ENCODE assay signal across 8 cellular contexts in the genomic region with DNA sequence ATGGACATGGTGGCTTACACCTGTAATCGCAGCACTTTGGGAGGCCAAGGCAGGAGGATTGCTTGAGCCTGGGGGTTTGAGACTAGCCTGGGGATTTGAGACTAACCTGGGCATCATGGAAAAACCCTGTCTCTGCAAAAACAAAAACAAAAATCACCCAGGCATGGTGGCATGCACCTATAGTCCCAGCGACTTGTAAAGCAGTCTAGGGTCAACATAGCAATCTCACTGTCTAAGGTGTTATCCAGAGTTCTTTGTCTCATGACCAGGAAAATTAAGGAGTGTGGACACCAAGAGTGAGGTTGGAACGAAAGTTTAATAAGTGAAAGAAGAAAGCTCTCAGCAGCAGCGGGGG. TPM values are rescaled to one million over a fixed set of nuclear protein-coding genes. Genes with fewer than 3 reads are reported as not detected.
DNase-seq lines count a peak whose midpoint lies in the region; ATAC-seq and TF ChIP-seq lines count a peak whose summit lies in the region.
"Not testable (repeated sequence)": the region's sequence is repeated elsewhere in the genome, so short reads cannot be mapped to it uniquely, and the experiment has no call there.

No MANE protein-coding gene starts in this region.

- H3K4me1 ChIP-seq in BLaER1; cardiac muscle cell (ENCODE audit: low read depth): not testable (repeated sequence)
- peaks cover 43 to 52% of the 10 kb centered on the region in 2 experiments for H3K4me1 ChIP-seq in neutrophil (ENCODE audit: control insufficient read depth in 1 of 2, insufficient read depth in 1 of 2, low read depth in 1 of 2, low read length in 1 of 2)
- peaks cover 5 to 21% (median 5%) of the 10 kb centered on the region in 4 donors for H3K4me1 ChIP-seq in stomach

- H3K9ac ChIP-seq in BLaER1 = not testable (repeated sequence)

- TF ChIP-seq POLR2A in stomach (IDR thresholded peaks at IDR 0.05) = not testable (repeated sequence)

- ATAC-seq in GM18511 (IDR thresholded peaks at IDR 0.05; ENCODE audit: unreplicated experiment) (peak; percentile 15), HG02642 (IDR thresholded peaks at IDR 0.05; ENCODE audit: poor library complexity, unreplicated experiment) (peak; percentile 2)
- peak; percentile 10 for ATAC-seq in activated naive CD8-positive, alpha-beta T cell treated with anti-CD3 and anti-CD28 coated beads, Interleukin-2, amount 50 U/mL, for 24 hours

- H4K20me1 ChIP-seq in BLaER1 = not testable (repeated sequence)

- H3K4me3 ChIP-seq in BLaER1 = peak overlapping the region; percentile 25; the same call in 1 of the 2 replicates
- not testable (repeated sequence) for H3K4me3 ChIP-seq in HL-60 (replicated peaks; ENCODE audit: insufficient read depth, low read length); cardiac muscle cell; stomach
- H3K4me3 ChIP-seq in neutrophil (ENCODE audit: low read depth in 1 of 2, low read length in 1 of 2) = peak overlapping the region; percentile 49 to 51

- H3K27ac Mint-ChIP-seq in activated naive CD8-positive, alpha-beta T cell treated with anti-CD3 and anti-CD28 coated beads, Interleukin-2, amount 50 U/mL, for 24 hours = peak overlapping the region; percentile 30

- H3K4me3 Mint-ChIP-seq in activated naive CD8-positive, alpha-beta T cell treated with anti-CD3 and anti-CD28 coated beads, Interleukin-2, amount 50 U/mL, for 24 hours = not testable (repeated sequence)

- not testable (repeated sequence) for H3K4me2 ChIP-seq in BLaER1

- 74 to 89% (median 78%) methylated on average over 4 of the region's 4 CpGs for WGBS in stomach, 5 donors

- not testable (repeated sequence) for H3K4me1 Mint-ChIP-seq in activated naive CD8-positive, alpha-beta T cell treated with anti-CD3 and anti-CD28 coated beads, Interleukin-2, amount 50 U/mL, for 24 hours

- not testable (repeated sequence) for H3K27me3 ChIP-seq in BLaER1; HL-60 (ENCODE audit: insufficient read depth, poor library complexity, severe bottlenecking); cardiac muscle cell; neutrophil; stomach

- not testable (repeated sequence) for TF ChIP-seq EP300 in stomach (IDR thresholded peaks at IDR 0.05)

- H3K36me3 ChIP-seq in BLaER1 (peaks cover 91% of the 10 kb centered on the region), stomach (peaks cover 0 to 63% (median 37%) of the 10 kb centered on the region in 4 donors)
- H3K36me3 ChIP-seq in cardiac muscle cell, neutrophil: not testable (repeated sequence)

- H3K27ac ChIP-seq in BLaER1 = not testable (repeated sequence)
- H3K27ac ChIP-seq in HL-60 (replicated peaks) (peak overlapping the region; percentile 94), cardiac muscle cell (peak overlapping the region; percentile 42), neutrophil (peak overlapping the region; percentile 100), stomach (peak overlapping the region in 3 of 5 donors; percentile 44 to 79 (median 77))

- peaks cover 72% of the 10 kb centered on the region for H3K9me3 ChIP-seq in BLaER1
- H3K9me3 ChIP-seq in cardiac muscle cell (ENCODE audit: low read depth); neutrophil; stomach: not testable (repeated sequence)

- not testable (repeated sequence) for TF ChIP-seq CTCF in HL-60 (IDR thresholded peaks at IDR 0.05; ENCODE audit: insufficient read depth, low read length); cardiac muscle cell (IDR thresholded peaks at IDR 0.05; ENCODE audit: low read depth, low read length); neutrophil (IDR thresholded peaks at IDR 0.05); stomach (IDR thresholded peaks at IDR 0.05)

- intact Hi-C loops in stomach (cut with DNase I; ENCODE audit: low total_unique reads) = not testable (repeated sequence)

- DNase-seq in HL-60 (ENCODE audit: low read depth in 1 of 2, low spot score in 1 of 2); activated naive CD8-positive, alpha-beta T cell treated with anti-CD3 and anti-CD28 coated beads, Interleukin-2, amount 50 U/mL, for 24 hours; cardiac muscle cell (ENCODE audit: low read depth in 1 of 2, low spot score in 1 of 2); stomach: not testable (repeated sequence)

- peaks cover 59% of the 10 kb centered on the region for H3K36me3 Mint-ChIP-seq in activated naive CD8-positive, alpha-beta T cell treated with anti-CD3 and anti-CD28 coated beads, Interleukin-2, amount 50 U/mL, for 24 hours (ENCODE audit: low read depth)

- H3K27me3 Mint-ChIP-seq in activated naive CD8-positive, alpha-beta T cell treated with anti-CD3 and anti-CD28 coated beads, Interleukin-2, amount 50 U/mL, for 24 hours = not testable (repeated sequence)

- H3K9me3 Mint-ChIP-seq in activated naive CD8-positive, alpha-beta T cell treated with anti-CD3 and anti-CD28 coated beads, Interleukin-2, amount 50 U/mL, for 24 hours = peaks cover 20% of the 10 kb centered on the region

RNA-seq across cellular contexts. Expression of gene SORD, which starts 25.4 kb away (rescaled TPM):
- total RNA-seq in cardiac muscle cell = 58.3 and 75.2 TPM in 2 replicates
- polyA plus RNA-seq in cardiac muscle cell = 67.2 and 78.2 TPM in 2 replicates
- total RNA-seq in stomach = 10 to 100 TPM in 3 of 5 donors, 1 to 10 TPM in 2; 5.5 to 43.3 (median 17.0) TPM
- 10 to 100 TPM; 10.5 to 33.5 (median 13.7) TPM for polyA plus RNA-seq in stomach
